In the genomic region with DNA sequence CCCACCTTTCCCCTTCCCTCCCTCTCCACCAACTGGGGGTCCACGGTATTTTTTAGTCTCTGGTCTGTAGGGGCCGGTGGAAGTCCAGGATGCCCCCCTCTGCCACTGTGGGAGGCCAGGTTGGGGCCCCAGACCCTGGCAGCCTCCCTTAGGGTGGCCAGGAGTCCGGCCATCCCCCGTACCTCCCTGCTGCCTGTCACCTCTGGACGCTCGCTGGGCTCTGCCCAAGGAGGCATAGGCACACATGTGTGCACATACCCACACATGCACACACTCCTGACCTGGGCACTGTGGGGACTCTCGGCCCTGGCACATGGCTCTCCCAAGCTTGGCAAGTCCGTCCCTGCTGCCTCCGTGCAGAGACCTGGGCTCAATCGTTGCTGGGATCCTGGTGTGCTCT, we compare ENCODE assay signal across 17 cellular contexts. TPM values are rescaled to one million over a fixed set of nuclear protein-coding genes. Genes with fewer than 3 reads are reported as not detected.
DNase-seq lines count a peak whose midpoint lies in the region; ATAC-seq, FAIRE-seq and TF ChIP-seq lines count a peak whose summit lies in the region.
"Had no signal": no experiment of that assay in that cellular context is flagged by ENCODE, and none has a peak within 500 bp of the region (broad histone marks: within the 10 kb centered on the region; RNA-seq: fewer than 3 reads in every experiment).

No MANE protein-coding gene starts in this region.

- H3K9me3 Mint-ChIP-seq in CD14-positive monocyte (no peaks in the 10 kb centered on the region), WTC11 (no peaks in the 10 kb centered on the region)
- H3K9me3 Mint-ChIP-seq: CD4-positive, alpha-beta memory T cell had no signal

- H3K27ac Mint-ChIP-seq in CD14-positive monocyte, result no peak overlapping the region
- H3K27ac Mint-ChIP-seq in WTC11, result no peak overlapping the region
- H3K27ac Mint-ChIP-seq: CD4-positive, alpha-beta memory T cell had no signal

- H3K27ac ChIP-seq in kidney (ENCODE audit: low read depth in 2 of 2, low read length in 2 of 2) (no peak overlapping the region), spleen (no peak overlapping the region), osteoblast (ENCODE audit: low read depth, low read length) (no peak overlapping the region)
- H3K27ac ChIP-seq: C4-2B, HL-60 had no signal

- H3K4me1 ChIP-seq in kidney (ENCODE audit: control insufficient read depth in 1 of 2, insufficient read depth in 1 of 2, low read depth in 1 of 2, low read length in 2 of 2) (no peaks in the 10 kb centered on the region), spleen (no peaks in the 10 kb centered on the region), osteoblast (ENCODE audit: insufficient read depth, low read length) (no peaks in the 10 kb centered on the region)

- DNase-seq in CD14-positive monocyte (ENCODE audit: low spot score), result peak; percentile 22
- peak; percentile 6 for DNase-seq in WTC11 (ENCODE audit: low spot score)
- peak; percentile 51 for DNase-seq in kidney
- peak; percentile 69 for DNase-seq in spleen
- DNase-seq in osteoblast (ENCODE audit: insufficient read length, low spot score, missing footprints), result no peak
- DNase-seq: ACHN; AML-193; CD4-positive, alpha-beta memory T cell; DMS153; GDM1; HCEC 1CT had no signal

- H3K79me2 ChIP-seq in osteoblast (ENCODE audit: insufficient read depth, low read length), result no peaks in the 10 kb centered on the region

- H3K36me3 ChIP-seq in kidney (ENCODE audit: control insufficient read depth in 1 of 2, insufficient read depth in 2 of 2, low read length in 2 of 2) (no peaks in the 10 kb centered on the region), spleen (no peaks in the 10 kb centered on the region), osteoblast (ENCODE audit: insufficient read depth, low read length) (no peaks in the 10 kb centered on the region)

- no peak overlapping the region for H3K4me3 Mint-ChIP-seq in CD14-positive monocyte
- H3K4me3 Mint-ChIP-seq in WTC11, result no peak overlapping the region
- H3K4me3 Mint-ChIP-seq: CD4-positive, alpha-beta memory T cell had no signal

- H3K4me2 ChIP-seq in osteoblast (ENCODE audit: insufficient read depth, low read length), result no peak overlapping the region

- H3K9me3 ChIP-seq in kidney (ENCODE audit: control insufficient read depth in 1 of 2, low read length in 2 of 2) (no peaks in the 10 kb centered on the region), spleen (no peaks in the 10 kb centered on the region), osteoblast (ENCODE audit: low read depth, low read length) (no peaks in the 10 kb centered on the region)

- H3K9ac ChIP-seq in kidney (ENCODE audit: low read length in 2 of 2), result no peak overlapping the region

- TF ChIP-seq CTCF in CD14-positive monocyte (IDR thresholded peaks at IDR 0.05) (no peak), WTC11 (IDR thresholded peaks at IDR 0.05) (no peak), kidney (IDR thresholded peaks at IDR 0.05; ENCODE audit: borderline replicate concordance, extremely low read depth, insufficient read depth) (no peak), spleen (IDR thresholded peaks at IDR 0.05 in 8 of 11, conservative IDR thresholded peaks at IDR 0.05 in 3 of 11) (no peak), osteoblast (IDR thresholded peaks at IDR 0.05; ENCODE audit: extremely low read depth, low read depth, low read length) (no peak)

- no peak for FAIRE-seq in kidney (lab: Jason Lieb, UNC)
- FAIRE-seq: GM12892, H1 had no signal

- H3K27me3 ChIP-seq in spleen (replicated peaks in 1 of 7), result peaks cover 0 to 8% (median 0%) of the 10 kb centered on the region in 7 donors
- no peaks in the 10 kb centered on the region for H3K27me3 ChIP-seq in osteoblast (ENCODE audit: insufficient read depth, low read length)

- H4K20me1 ChIP-seq in osteoblast (ENCODE audit: insufficient read depth, low read length), result no peaks in the 10 kb centered on the region

- CTCF ChIA-PET in WTC11 (lab: Charles Lee), result no interaction called here

- no peak for ATAC-seq in WTC11
- ATAC-seq in HG02938 (IDR thresholded peaks at IDR 0.05; ENCODE audit: unreplicated experiment), result no peak
- no peak for ATAC-seq in GM19452 (IDR thresholded peaks at IDR 0.05; ENCODE audit: unreplicated experiment)

- POLR2A ChIA-PET in WTC11 (lab: Charles Lee), result no interaction called here

- peaks cover 0 to 2% (median 1%) of the 10 kb centered on the region in 3 donors for H3K27me3 Mint-ChIP-seq in CD14-positive monocyte (ENCODE audit: low read depth in 3 of 3)
- H3K27me3 Mint-ChIP-seq in WTC11 (ENCODE audit: low read depth), result no peaks in the 10 kb centered on the region
- H3K27me3 Mint-ChIP-seq: CD4-positive, alpha-beta memory T cell had no signal

- intact Hi-C loops in CD14-positive monocyte (cut with micrococcal nuclease) (no loop called here), kidney (cut with DNase I) (no loop called here), spleen (cut with DNase I; ENCODE audit: low total_unique reads) (no loop called here)

- no peak for TF ChIP-seq POLR2A in spleen (IDR thresholded peaks at IDR 0.05)

- H3K4me1 Mint-ChIP-seq in CD14-positive monocyte, result no peaks in the 10 kb centered on the region
- H3K4me1 Mint-ChIP-seq in WTC11, result peaks cover 2% of the 10 kb centered on the region; the same call in 1 of the 2 replicates
- H3K4me1 Mint-ChIP-seq: CD4-positive, alpha-beta memory T cell had no signal

- 31 to 91% (median 82%) methylated on average over 2 to 10 of the region's 10 CpGs for WGBS in spleen, 5 donors

- H3K4me3 ChIP-seq in kidney (ENCODE audit: low read length in 2 of 2), result no peak overlapping the region
- H3K4me3 ChIP-seq in spleen, result no peak overlapping the region
- no peak overlapping the region for H3K4me3 ChIP-seq in osteoblast (ENCODE audit: insufficient read depth, low read length)

- H3K36me3 Mint-ChIP-seq in CD14-positive monocyte (no peaks in the 10 kb centered on the region), WTC11 (no peaks in the 10 kb centered on the region)
- H3K36me3 Mint-ChIP-seq: CD4-positive, alpha-beta memory T cell had no signal

- H2AFZ ChIP-seq in osteoblast (ENCODE audit: low read length), result no peak overlapping the region

TF ChIP-seq in WTC11, 78 proteins besides CTCF, POLR2A, EP300 and RAD21 (continues in another document):
- no peak for TF ChIP-seq ZNF219 (CRISPR knock-in tag; IDR thresholded peaks at IDR 0.05; ENCODE audit: borderline replicate concordance)
- no peak for TF ChIP-seq MYBL2 (CRISPR knock-in tag; IDR thresholded peaks at IDR 0.05)
- TF ChIP-seq HMGXB4 (CRISPR knock-in tag; IDR thresholded peaks at IDR 0.05), result no peak
- no peak for TF ChIP-seq USF2 (CRISPR knock-in tag; IDR thresholded peaks at IDR 0.05)
- no peak for TF ChIP-seq FOXP1 (CRISPR knock-in tag; IDR thresholded peaks at IDR 0.05; ENCODE audit: borderline replicate concordance)
- TF ChIP-seq OVOL2 (CRISPR knock-in tag; IDR thresholded peaks at IDR 0.05; ENCODE audit: borderline replicate concordance), result no peak
- no peak for TF ChIP-seq ZNF232 (CRISPR knock-in tag; IDR thresholded peaks at IDR 0.05)
- TF ChIP-seq PRRX2 (CRISPR knock-in tag; IDR thresholded peaks at IDR 0.05), result no peak
- no peak for TF ChIP-seq IRF1 (CRISPR knock-in tag; IDR thresholded peaks at IDR 0.05)
- TF ChIP-seq CBFB (CRISPR knock-in tag; IDR thresholded peaks at IDR 0.05; ENCODE audit: low read depth), result no peak
- no peak for TF ChIP-seq ZNF396 (CRISPR knock-in tag; IDR thresholded peaks at IDR 0.05; ENCODE audit: borderline replicate concordance)
- TF ChIP-seq ZNF263 (CRISPR knock-in tag; IDR thresholded peaks at IDR 0.05; ENCODE audit: low read depth), result no peak

RNA-seq across cellular contexts. Expression of gene DISP3, which starts 53.0 kb away (rescaled TPM):
- polyA plus RNA-seq in CD14-positive monocyte (not detected), kidney (ENCODE audit: insufficient read depth, low read depth, low replicate concordance) (not detected), spleen (under 1 TPM; 0.06 to 0.35 (median 0.26) TPM)
- total RNA-seq in WTC11 (2021) (5.9 to 6.1 TPM (median 6.0 TPM) in 3 replicates), kidney (0.19 TPM), spleen (under 1 TPM; 0.32 to 0.69 (median 0.52) TPM), osteoblast (under 0.01 TPM in 2 replicates)
